ENCODE assay signal across 22 cellular contexts in genomic region chr6:91669904-91670295, GRCh38.
"Had no signal": no experiment of that assay in that cellular context is flagged by ENCODE, and none has a peak within 500 bp of the region (broad histone marks: within the 10 kb centered on the region; RNA-seq: fewer than 3 reads in every experiment).

No MANE protein-coding gene starts in this region.

- H3K4me3 Mint-ChIP-seq: activated B cell treated with CpG ODN at 0.5 μM for 24 hours; activated CD4-positive, alpha-beta T cell treated with anti-CD3 and anti-CD28 coated beads, Interleukin-2, amount 10 ng/mL, durations not matched to agents 24 days and 14 days; activated CD8-positive, alpha-beta memory T cell treated with anti-CD3 and anti-CD28 coated beads, Interleukin-2, amount 10 ng/mL, durations not matched to agents 7 days and 5 days; activated naive CD8-positive, alpha-beta T cell treated with anti-CD3 and anti-CD28 coated beads, Interleukin-2, amount 50 U/mL, for 24 hours; activated T-cell treated with anti-CD3 and anti-CD28 coated beads, Interleukin-2, amount 50 U/mL, for 24 hours; activated T-helper 1 cell treated with anti-CD3 and anti-CD28 coated beads, Interleukin-12 subunit alpha, Interleukin-12 subunit beta, Interleukin-2, Interleukin-4 antibody, amounts not matched to agents 30 ng/mL and 10 ng/mL and 1 ng/mL, durations not matched to agents 14 hours and 24 hours and 36 hours; T-helper 17 cell had no signal

- H3K27me3 ChIP-seq: ascending aorta, brain microvascular endothelial cell, Peyer's patch had no signal

- H3K27me3 Mint-ChIP-seq: activated B cell treated with CpG ODN at 0.5 μM for 24 hours; activated CD4-positive, alpha-beta T cell treated with anti-CD3 and anti-CD28 coated beads, Interleukin-2, amount 10 ng/mL, durations not matched to agents 24 days and 14 days; activated CD8-positive, alpha-beta memory T cell treated with anti-CD3 and anti-CD28 coated beads, Interleukin-2, amount 10 ng/mL, durations not matched to agents 7 days and 5 days; activated naive CD8-positive, alpha-beta T cell treated with anti-CD3 and anti-CD28 coated beads, Interleukin-2, amount 50 U/mL, for 24 hours; activated T-cell treated with anti-CD3 and anti-CD28 coated beads, Interleukin-2, amount 50 U/mL, for 24 hours; T-helper 17 cell had no signal

- H3K9me3 Mint-ChIP-seq: activated CD4-positive, alpha-beta T cell treated with anti-CD3 and anti-CD28 coated beads, Interleukin-2, amount 10 ng/mL, durations not matched to agents 24 days and 14 days; activated naive CD8-positive, alpha-beta T cell treated with anti-CD3 and anti-CD28 coated beads, Interleukin-2, amount 50 U/mL, for 24 hours; activated T-cell treated with anti-CD3 and anti-CD28 coated beads, Interleukin-2, amount 50 U/mL, for 24 hours; activated T-helper 1 cell treated with anti-CD3 and anti-CD28 coated beads, Interleukin-12 subunit alpha, Interleukin-12 subunit beta, Interleukin-2, Interleukin-4 antibody, amounts not matched to agents 30 ng/mL and 10 ng/mL and 1 ng/mL, durations not matched to agents 14 hours and 24 hours and 36 hours had no signal

- DNase-seq: activated B cell treated with CpG ODN at 0.5 μM for 24 hours; activated CD4-positive, alpha-beta T cell treated with anti-CD3 and anti-CD28 coated beads for 1 hour; activated CD4-positive, alpha-beta T cell treated with anti-CD3 and anti-CD28 coated beads, Interleukin-2, amount 10 ng/mL, durations not matched to agents 24 days and 14 days; activated CD4-positive, alpha-beta T cell treated with anti-CD3 and anti-CD28 coated beads, Interleukin-2, amount 50 U/mL, for 48 hours; activated CD8-positive, alpha-beta memory T cell treated with anti-CD3 and anti-CD28 coated beads, Interleukin-2, amount 10 ng/mL, durations not matched to agents 7 days and 5 days; activated effector memory CD4-positive, alpha-beta T cell treated with Interleukin-2 at 50 U/mL for 16 hours; activated naive CD4-positive, alpha-beta T cell treated with Interleukin-2 at 50 U/mL for 16 hours; activated naive CD8-positive, alpha-beta T cell treated with anti-CD3 and anti-CD28 coated beads, Interleukin-2, amount 50 U/mL, for 24 hours; activated T-cell treated with anti-CD3 and anti-CD28 coated beads, Interleukin-2, amount 50 U/mL, for 24 hours; amniotic stem cell; brain microvascular endothelial cell; Karpas-422; MM.1S; NCI-H2029 treated with DMSO at 0.1 percent for 48 hours; Peyer's patch; T-helper 17 cell; T-helper 9 cell had no signal

- H3K4me1 Mint-ChIP-seq: activated B cell treated with CpG ODN at 0.5 μM for 24 hours; activated CD4-positive, alpha-beta T cell treated with anti-CD3 and anti-CD28 coated beads, Interleukin-2, amount 10 ng/mL, durations not matched to agents 24 days and 14 days; activated CD8-positive, alpha-beta memory T cell treated with anti-CD3 and anti-CD28 coated beads, Interleukin-2, amount 10 ng/mL, durations not matched to agents 7 days and 5 days; activated naive CD8-positive, alpha-beta T cell treated with anti-CD3 and anti-CD28 coated beads, Interleukin-2, amount 50 U/mL, for 24 hours; T-helper 17 cell had no signal

- H3K36me3 Mint-ChIP-seq: activated CD8-positive, alpha-beta memory T cell treated with anti-CD3 and anti-CD28 coated beads, Interleukin-2, amount 10 ng/mL, durations not matched to agents 7 days and 5 days; activated naive CD4-positive, alpha-beta T cell treated with anti-CD3 and anti-CD28 coated beads, Interleukin-2, amount 50 U/mL, for 72 hours had no signal

- ATAC-seq: activated CD8-positive, alpha-beta memory T cell treated with anti-CD3 and anti-CD28 coated beads, Interleukin-2, amount 10 ng/mL, durations not matched to agents 7 days and 5 days; activated naive CD4-positive, alpha-beta T cell treated with anti-CD3 and anti-CD28 coated beads, Interleukin-2, amount 50 U/mL, for 72 hours; activated naive CD8-positive, alpha-beta T cell treated with anti-CD3 and anti-CD28 coated beads, Interleukin-2, amount 50 U/mL, for 24 hours; K562; T-helper 17 cell had no signal

- H3K4me1 ChIP-seq: ascending aorta had no signal

- H3K36me3 ChIP-seq: ascending aorta, brain microvascular endothelial cell, Peyer's patch had no signal

- H3K9me3 ChIP-seq: ascending aorta, Peyer's patch had no signal

- FAIRE-seq: K562 had no signal

- H3K27ac ChIP-seq: ascending aorta, brain microvascular endothelial cell, Peyer's patch, RWPE1 had no signal

- H3K4me3 ChIP-seq: ascending aorta, K562, Peyer's patch had no signal

- H3K27ac Mint-ChIP-seq: activated B cell treated with CpG ODN at 0.5 μM for 24 hours; activated CD4-positive, alpha-beta T cell treated with anti-CD3 and anti-CD28 coated beads, Interleukin-2, amount 10 ng/mL, durations not matched to agents 24 days and 14 days; activated CD8-positive, alpha-beta memory T cell treated with anti-CD3 and anti-CD28 coated beads, Interleukin-2, amount 10 ng/mL, durations not matched to agents 7 days and 5 days; activated naive CD4-positive, alpha-beta T cell treated with anti-CD3 and anti-CD28 coated beads, Interleukin-2, amount 50 U/mL, for 72 hours; activated naive CD8-positive, alpha-beta T cell treated with anti-CD3 and anti-CD28 coated beads, Interleukin-2, amount 50 U/mL, for 24 hours; activated T-cell treated with anti-CD3 and anti-CD28 coated beads, Interleukin-2, amount 50 U/mL, for 24 hours; activated T-helper 1 cell treated with anti-CD3 and anti-CD28 coated beads, Interleukin-12 subunit alpha, Interleukin-12 subunit beta, Interleukin-2, Interleukin-4 antibody, amounts not matched to agents 30 ng/mL and 10 ng/mL and 1 ng/mL, durations not matched to agents 14 hours and 24 hours and 36 hours; T-helper 17 cell had no signal
